Comparison of ENCODE assay signal across 11 cellular contexts in the genomic region with DNA sequence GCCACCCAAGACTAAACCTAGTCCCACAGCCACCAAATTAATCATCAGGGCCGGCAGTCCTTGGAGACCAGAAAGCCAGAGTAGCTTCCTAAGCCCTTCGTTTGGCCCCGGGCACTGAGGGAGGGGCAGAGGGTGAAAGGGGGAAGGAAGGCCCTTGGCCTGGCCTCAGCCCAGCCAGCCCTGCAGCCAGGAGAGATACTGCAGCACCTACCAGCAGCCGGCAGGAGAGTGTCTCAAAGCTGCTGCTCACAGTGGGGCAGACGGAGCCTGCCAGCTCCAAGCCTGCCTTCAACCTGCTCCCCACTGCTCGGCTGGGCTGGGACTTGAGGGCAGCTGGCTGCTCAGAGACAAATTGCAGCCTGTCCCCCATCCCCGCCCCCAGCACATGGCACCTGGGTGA. TPM values are rescaled to one million over a fixed set of nuclear protein-coding genes. Genes with fewer than 3 reads are reported as not detected.
DNase-seq lines count a peak whose midpoint lies in the region; ATAC-seq, FAIRE-seq and TF ChIP-seq lines count a peak whose summit lies in the region.
"Not testable (repeated sequence)": the region's sequence is repeated elsewhere in the genome, so short reads cannot be mapped to it uniquely, and the experiment has no call there.
"Had no signal": no experiment of that assay in that cellular context is flagged by ENCODE, and none has a peak within 500 bp of the region (broad histone marks: within the 10 kb centered on the region; RNA-seq: fewer than 3 reads in every experiment).

No MANE protein-coding gene starts in this region.

- H4K20me1 ChIP-seq in PC-3 (ENCODE audit: low read length); HepG2 (ENCODE audit: insufficient read depth, low read length): not testable (repeated sequence)

- H3K36me3 ChIP-seq in PC-3 (ENCODE audit: low read depth, low read length); HepG2 (replicated peaks in 1 of 2; ENCODE audit: control insufficient read depth in 1 of 2, insufficient read depth in 2 of 2, low read length in 2 of 2): not testable (repeated sequence)

- in situ Hi-C loops in HepG2 (cut with HindIII; ENCODE audit: extremely low pct_ligation_motif_present, low pct_unique_long_range_greater_than_20kb): not testable (repeated sequence)

- H3K4me3 ChIP-seq in A549; PC-3 (ENCODE audit: low read length); HepG2 (replicated peaks in 1 of 3; ENCODE audit: insufficient read depth in 1 of 3, low read depth in 2 of 3, low read length in 3 of 3): not testable (repeated sequence)

- not testable (repeated sequence) for H3K27me3 ChIP-seq in PC-3 (ENCODE audit: low read length); HepG2 (ENCODE audit: control insufficient read depth in 1 of 2, insufficient read depth in 2 of 2, low read length in 2 of 2)

- not testable (repeated sequence) for H3K9me2 ChIP-seq in PC-3 (replicated peaks; ENCODE audit: low read length)

- H3K27ac Mint-ChIP-seq in WTC11: not testable (repeated sequence)

- TF ChIP-seq RAD21 in A549 (conservative IDR thresholded peaks at IDR 0.05 in 1 of 2, IDR thresholded peaks at IDR 0.05 in 1 of 2); HepG2 (CRISPR knock-in tag; IDR thresholded peaks at IDR 0.05): not testable (repeated sequence)

- not testable (repeated sequence) for FAIRE-seq in A549 (lab: Jason Lieb, UNC); HepG2 (lab: Jason Lieb, UNC)

- not testable (repeated sequence) for H3K79me2 ChIP-seq in PC-3 (ENCODE audit: low read length); HepG2 (ENCODE audit: insufficient read depth, low read length)

- not testable (repeated sequence) for DNase-seq in A549 (ENCODE audit: low read depth in 1 of 2, low spot score in 1 of 2); PC-3; WTC11 (ENCODE audit: low spot score); Right ventricle myocardium superior; HepG2 (ENCODE audit: low spot score); stimulated activated naive CD8-positive, alpha-beta T cell treated with anti-CD3 and anti-CD28 coated beads, Interleukin-15, Interleukin-2, amounts not matched to agents 100 U/mL and 50 U/mL, for 24 hours

- H3K27me3 Mint-ChIP-seq in WTC11 (ENCODE audit: low read depth): not testable (repeated sequence)

- not testable (repeated sequence) for H3K27ac ChIP-seq in A549; PC-3 (ENCODE audit: low read length); HepG2 (ENCODE audit: extremely low read length, insufficient read depth, low read length)

- H3K36me3 Mint-ChIP-seq in WTC11: not testable (repeated sequence)

- CTCF ChIA-PET in A549 (lab: Yijun Ruan, JAX); PC-3 (lab: Charles Lee); WTC11 (lab: Charles Lee); HepG2 (lab: Yijun Ruan, JAX; ENCODE audit: low intra/inter-chr PET ratio, low total read pairs): not testable (repeated sequence)

- H3K4me1 ChIP-seq in A549; PC-3 (ENCODE audit: insufficient read depth, low read length); HepG2 (ENCODE audit: insufficient read depth, low read length): not testable (repeated sequence)

- not testable (repeated sequence) for H3K9me3 ChIP-seq in A549; PC-3 (ENCODE audit: low read length); HepG2 (ENCODE audit: low read length)

- H3K4me1 Mint-ChIP-seq in WTC11: not testable (repeated sequence)

- not testable (repeated sequence) for H3K9ac ChIP-seq in PC-3 (ENCODE audit: low read length); HepG2 (ENCODE audit: insufficient read depth, low read depth, low read length)

- H3K4me2 ChIP-seq in A549; PC-3 (ENCODE audit: low read length); HepG2 (ENCODE audit: low read depth, low read length): not testable (repeated sequence)

- not testable (repeated sequence) for BruUV-seq in PC-3 (replicated peaks; lab: Mats Ljungman, UMichigan); HepG2 (replicated peaks; lab: Mats Ljungman, UMichigan)

- TF ChIP-seq POLR2A in A549 (IDR thresholded peaks at IDR 0.05; ENCODE audit: low read length); HepG2 (IDR thresholded peaks at IDR 0.05; ENCODE audit: insufficient read depth in 1 of 2, low read depth in 2 of 2, low read length in 2 of 2): not testable (repeated sequence)

- H3K4me3 Mint-ChIP-seq in WTC11: not testable (repeated sequence)

- H2AFZ ChIP-seq in PC-3 (ENCODE audit: low read length); HepG2 (ENCODE audit: low read length): not testable (repeated sequence)

- H3F3A ChIP-seq in PC-3 (ENCODE audit: low read length, unreplicated experiment): not testable (repeated sequence)

- TF ChIP-seq EP300 in A549 (IDR thresholded peaks at IDR 0.05); HepG2 (IDR thresholded peaks at IDR 0.05; ENCODE audit: low read depth in 2 of 2, low read length in 2 of 2); HepG2 (CRISPR knock-in tag; IDR thresholded peaks at IDR 0.05; ENCODE audit: borderline replicate concordance): not testable (repeated sequence)

- ATAC-seq in A549: peak; percentile 48 to 74; a peak in 5 of 6 replicates
- peak; percentile 33; the same call in 1 of the 2 replicates for ATAC-seq in PC-3
- peak; percentile 94 for ATAC-seq in WTC11
- peak; percentile 68 for ATAC-seq in Right ventricle myocardium superior (ENCODE audit: poor library complexity)
- ATAC-seq in HepG2: peak; percentile 88
- ATAC-seq in stimulated activated naive CD8-positive, alpha-beta T cell treated with anti-CD3 and anti-CD28 coated beads, Interleukin-15, Interleukin-2, amounts not matched to agents 100 U/mL and 50 U/mL, for 24 hours: peak; percentile 14

- no CpG with 5 or more reads among the region's 7 CpGs for WGBS in A549 (ENCODE audit: missing lambda C conversion rate)
- WGBS in HepG2 (ENCODE audit: low lambda C conversion rate): no CpG with 5 or more reads among the region's 7 CpGs

- POLR2A ChIA-PET in A549 (lab: Yijun Ruan, JAX); PC-3 (lab: Charles Lee; ENCODE audit: unreplicated experiment); WTC11 (lab: Charles Lee); HepG2 (lab: Yijun Ruan, JAX): not testable (repeated sequence)

- not testable (repeated sequence) for TF ChIP-seq CTCF in A549 (IDR thresholded peaks at IDR 0.05); PC-3 (conservative IDR thresholded peaks at IDR 0.05; ENCODE audit: low read depth, low read length); WTC11 (IDR thresholded peaks at IDR 0.05); HepG2 (CRISPR knock-in tag; IDR thresholded peaks at IDR 0.05)

- not testable (repeated sequence) for H3K9me3 Mint-ChIP-seq in WTC11

- intact Hi-C loops in PC-3 (cut with micrococcal nuclease); Right ventricle myocardium superior (cut with DNase I); HepG2 (cut with micrococcal nuclease; ENCODE audit: unreplicated experiment): not testable (repeated sequence)

RNA-seq across cellular contexts. Expression of gene GOLGA8K, which starts 50.3 kb away (rescaled TPM):
- polyA plus RNA-seq in A549 (2011; rRNA removed): 0.77 and 0.83 TPM in 2 replicates
- 0.08 and 0.12 TPM in 2 replicates for polyA plus RNA-seq in A549 (2012; cell fraction: cytosol; rRNA removed)
- polyA plus RNA-seq in A549 (2012; cell fraction: nucleus; rRNA removed): 1.2 and 1.6 TPM in 2 replicates
- polyA plus RNA-seq in A549 (2017; fragmentation: RNase III; extraction: RNeasy Plus Mini Kit Qiagen cat#74134 plus additional on column Dnase treatment): 0.43 to 0.87 TPM (median 0.75 TPM) in 3 replicates
- polyA minus RNA-seq in A549 (2011; rRNA and poly(A)+ RNA removed): 1.5 and 1.9 TPM in 2 replicates
- total RNA-seq in PC-3 (2014; rRNA removed): 1.2 TPM in 1 of 2 replicates, not detected in the other
- 1.1 to 1.5 TPM (median 1.2 TPM) in 3 replicates for total RNA-seq in WTC11 (2021)
- total RNA-seq in Right ventricle myocardium superior: 0.70 TPM
- not detected in 2 replicates for total RNA-seq in HepG2 (2016; rRNA removed; fragmentation: Illumina TruSeq; extraction: Trizol)
- not detected in 2 replicates for total RNA-seq in HepG2 (2016; cell fraction: cytosol; rRNA removed; fragmentation: Illumina TruSeq; extraction: Trizol; ENCODE audit: low read depth)
- total RNA-seq in HepG2 (2016; cell fraction: insoluble cytoplasmic fraction; rRNA removed; fragmentation: Illumina TruSeq; extraction: Trizol): 0.09 TPM in 1 of 2 replicates, not detected in the other
- not detected in 2 replicates for total RNA-seq in HepG2 (2016; cell fraction: membrane; rRNA removed; fragmentation: Illumina TruSeq; extraction: Trizol)
- 0.25 TPM in 1 of 2 replicates, not detected in the other for total RNA-seq in HepG2 (2016; cell fraction: nucleus; rRNA removed; fragmentation: Illumina TruSeq; extraction: Trizol)
- polyA plus RNA-seq in HepG2 (2011; rRNA removed): 0.08 and 0.12 TPM in 2 replicates
- polyA plus RNA-seq in HepG2 (2011; cell fraction: cytosol; rRNA removed): not detected in 2 replicates
- polyA plus RNA-seq in HepG2 (2011; cell fraction: nucleus; rRNA removed): 0.23 and 0.55 TPM in 2 replicates
- polyA plus RNA-seq in HepG2 (2012): 0.15 and 0.46 TPM in 2 replicates
- not detected in 2 replicates for polyA plus RNA-seq in HepG2 (2016; cell fraction: cytosol; fragmentation: Illumina TruSeq; extraction: Trizol; ENCODE audit: low read depth)
- not detected in 2 replicates for polyA plus RNA-seq in HepG2 (2016; cell fraction: insoluble cytoplasmic fraction; fragmentation: Illumina TruSeq; extraction: Trizol; ENCODE audit: low read depth)
- not detected in 2 replicates for polyA plus RNA-seq in HepG2 (2016; cell fraction: membrane; fragmentation: Illumina TruSeq; extraction: Trizol; ENCODE audit: low read depth)
- 0.36 and 0.75 TPM in 2 replicates for polyA plus RNA-seq in HepG2 (2016; cell fraction: nucleus; fragmentation: Illumina TruSeq; extraction: Trizol; ENCODE audit: insufficient read depth, low read depth)
- 0.26 and 0.28 TPM in 2 replicates for polyA minus RNA-seq in HepG2 (2011; rRNA and poly(A)+ RNA removed; ENCODE audit: low replicate concordance)
- not detected in 2 replicates for polyA minus RNA-seq in HepG2 (2011; cell fraction: cytosol; rRNA and poly(A)+ RNA removed)
- polyA minus RNA-seq in HepG2 (2011; cell fraction: nucleus; rRNA and poly(A)+ RNA removed): 0.64 and 1.5 TPM in 2 replicates
- total RNA-seq: GM12878, GM23248, H4 had no signal
- polyA plus RNA-seq: CD14-positive monocyte; CD8-positive, alpha-beta memory T cell; GM23248 had no signal

Comparison
In these comparisons a context has a peak if more than half of its experiments do, and no peak if none do; other contexts are left out.
1. ATAC-seq: peak in every context shown above with its lines; median percentile 94 in WTC11; 88 in HepG2; 68 in Right ventricle myocardium superior; 61 in A549; 33 in PC-3; 14 in stimulated activated naive CD8-positive, alpha-beta T cell treated with anti-CD3 and anti-CD28 coated beads, Interleukin-15, Interleukin-2, amounts not matched to agents 100 U/mL and 50 U/mL, for 24 hours.